Comparison of ENCODE assay signal across 19 cellular contexts in genomic region chr12:23899434-23899833, GRCh38. TPM values are rescaled to one million over a fixed set of nuclear protein-coding genes. Genes with fewer than 3 reads are reported as not detected.
DNase-seq lines count a peak whose midpoint lies in the region; ATAC-seq, FAIRE-seq and TF ChIP-seq lines count a peak whose summit lies in the region.
"Had no signal": no experiment of that assay in that cellular context is flagged by ENCODE, and none has a peak within 500 bp of the region (broad histone marks: within the 10 kb centered on the region; RNA-seq: fewer than 3 reads in every experiment).

No MANE protein-coding gene starts in this region.

- H3K27ac ChIP-seq in DND-41 (ENCODE audit: low read length) (no peak overlapping the region), astrocyte (ENCODE audit: low read depth, low read length) (no peak overlapping the region)
- H3K27ac ChIP-seq: A549 had no signal

- no peaks in the 10 kb centered on the region for H3K27me3 ChIP-seq in DND-41 (ENCODE audit: insufficient read depth, low read length, poor library complexity)
- H3K27me3 ChIP-seq in astrocyte (ENCODE audit: insufficient read depth, low read length), result no peaks in the 10 kb centered on the region

- no peak for FAIRE-seq in astrocyte (lab: Jason Lieb, UNC)
- FAIRE-seq: A549, G401.6 had no signal

- H3K36me3 Mint-ChIP-seq in astrocyte (ENCODE audit: low read depth, unreplicated experiment), result peaks cover 7% of the 10 kb centered on the region
- H3K36me3 Mint-ChIP-seq: CD4-positive, CD25-positive, alpha-beta regulatory T cell had no signal

- no peaks in the 10 kb centered on the region for H3K27me3 Mint-ChIP-seq in astrocyte (ENCODE audit: low read depth, unreplicated experiment)
- H3K27me3 Mint-ChIP-seq: CD4-positive, CD25-positive, alpha-beta regulatory T cell had no signal

- H3K36me3 ChIP-seq in DND-41 (ENCODE audit: insufficient read depth, low read length), result no peaks in the 10 kb centered on the region
- H3K36me3 ChIP-seq in astrocyte (ENCODE audit: insufficient read depth, low read length), result no peaks in the 10 kb centered on the region

- no peak for TF ChIP-seq POLR2A in NB4 (IDR thresholded peaks at IDR 0.05; ENCODE audit: extremely low read depth, insufficient read length)

- no peak overlapping the region for H3K4me3 ChIP-seq in DND-41 (ENCODE audit: low read depth in 1 of 2, low read length in 2 of 2)
- no peak overlapping the region for H3K4me3 ChIP-seq in NB4 (ENCODE audit: low read depth, low read length)
- no peak overlapping the region for H3K4me3 ChIP-seq in astrocyte (ENCODE audit: insufficient read depth, low read depth, low read length)
- no peak overlapping the region for H3K4me3 ChIP-seq in fibroblast of villous mesenchyme (ENCODE audit: low read depth, low read length)
- H3K4me3 ChIP-seq: A549 had no signal

- H3K4me2 ChIP-seq in DND-41 (ENCODE audit: insufficient read depth, low read length), result no peak overlapping the region
- H3K4me2 ChIP-seq in astrocyte (ENCODE audit: low read length), result no peak overlapping the region
- H3K4me2 ChIP-seq: A549 had no signal

- peaks cover 23% of the 10 kb centered on the region for H3K4me1 Mint-ChIP-seq in astrocyte (ENCODE audit: low read depth, unreplicated experiment)
- H3K4me1 Mint-ChIP-seq: CD4-positive, CD25-positive, alpha-beta regulatory T cell had no signal

- peak overlapping the region; percentile 59 for H3K27ac Mint-ChIP-seq in astrocyte (ENCODE audit: unreplicated experiment)
- H3K27ac Mint-ChIP-seq: CD4-positive, CD25-positive, alpha-beta regulatory T cell had no signal

- H3K79me2 ChIP-seq in DND-41 (ENCODE audit: insufficient read depth, low read length) (no peaks in the 10 kb centered on the region), astrocyte (ENCODE audit: insufficient read depth, low read length) (no peaks in the 10 kb centered on the region)

- H3K4me3 Mint-ChIP-seq in astrocyte (ENCODE audit: unreplicated experiment), result no peak overlapping the region
- H3K4me3 Mint-ChIP-seq: CD4-positive, CD25-positive, alpha-beta regulatory T cell had no signal

- H3K9me3 ChIP-seq in DND-41 (ENCODE audit: insufficient read depth, low read length, severe bottlenecking), result no peaks in the 10 kb centered on the region
- no peaks in the 10 kb centered on the region for H3K9me3 ChIP-seq in astrocyte (ENCODE audit: insufficient read depth, low read depth, low read length)
- H3K9me3 ChIP-seq: A549 had no signal

- peak; percentile 35; the same call in 1 of the 3 replicates for ATAC-seq in DND-41 (ENCODE audit: insufficient read depth, low read depth)
- no peak for ATAC-seq in GM18909 (IDR thresholded peaks at IDR 0.05; ENCODE audit: poor library complexity, unreplicated experiment)
- ATAC-seq in GM18907 (IDR thresholded peaks at IDR 0.05; ENCODE audit: unreplicated experiment), result no peak
- ATAC-seq in HG03280 (IDR thresholded peaks at IDR 0.05; ENCODE audit: unreplicated experiment), result no peak
- ATAC-seq: A549 had no signal

- peaks cover 4% of the 10 kb centered on the region for H3K9me3 Mint-ChIP-seq in astrocyte (ENCODE audit: unreplicated experiment)

- no peaks in the 10 kb centered on the region for H4K20me1 ChIP-seq in DND-41 (ENCODE audit: insufficient read depth, low read length)
- no peaks in the 10 kb centered on the region for H4K20me1 ChIP-seq in astrocyte (ENCODE audit: insufficient read depth, low read length)

- H2AFZ ChIP-seq in DND-41 (ENCODE audit: low read depth, low read length) (no peak overlapping the region), astrocyte (ENCODE audit: low read depth, low read length) (no peak overlapping the region)

- H3K4me1 ChIP-seq in DND-41 (ENCODE audit: insufficient read depth, low read length) (no peaks in the 10 kb centered on the region), astrocyte (ENCODE audit: insufficient read depth, low read length) (peaks cover 7% of the 10 kb centered on the region)
- H3K4me1 ChIP-seq: A549 had no signal

- DNase-seq in DND-41, result no peak
- peak; percentile 19 for DNase-seq in NB4 (ENCODE audit: low read depth)
- DNase-seq in astrocyte (ENCODE audit: low read depth), result no peak
- DNase-seq in fibroblast of villous mesenchyme (ENCODE audit: low read depth), result peak; percentile 41
- no peak for DNase-seq in activated T-cell treated with anti-CD3 and anti-CD28 coated beads, Interleukin-2, amount 50 U/mL, for 1 hour
- DNase-seq: Calu3; CD4-positive, CD25-positive, alpha-beta regulatory T cell; DMS79; H7; NCI-H1092 treated with DMSO at 0.1 percent for 48 hours; NCI-H1694 treated with DMSO at 0.1 percent for 48 hours; NCI-H446; NCI-H774; RPMI8226 had no signal

- H3K9ac ChIP-seq in DND-41 (ENCODE audit: low read depth, low read length) (no peak overlapping the region), astrocyte (ENCODE audit: low read length) (no peak overlapping the region)

- no peak for TF ChIP-seq CTCF in DND-41 (IDR thresholded peaks at IDR 0.05; ENCODE audit: borderline replicate concordance, extremely low read depth, low read length, poor library complexity, severe bottlenecking)
- TF ChIP-seq CTCF in NB4 (IDR thresholded peaks at IDR 0.05; ENCODE audit: low read depth, low read length), result no peak
- no peak for TF ChIP-seq CTCF in astrocyte (IDR thresholded peaks at IDR 0.05; ENCODE audit: insufficient read depth, low read depth, low read length)
- no peak for TF ChIP-seq CTCF in fibroblast of villous mesenchyme (IDR thresholded peaks at IDR 0.05; ENCODE audit: insufficient read depth, low read depth, low read length)

RNA-seq across cellular contexts. Expression of gene SOX5, which starts 50.0 kb away (rescaled TPM):
- total RNA-seq in astrocyte, result 13.7 and 14.1 TPM in 2 replicates
- total RNA-seq in fibroblast of villous mesenchyme, result 13.8 and 16.8 TPM in 2 replicates
- total RNA-seq: Calu3; CD4-positive, CD25-positive, alpha-beta regulatory T cell had no signal

Comparison
In these comparisons a context has a peak if more than half of its experiments do, and no peak if none do; other contexts are left out.
1. DNase-seq: peak in NB4 (single experiment) and fibroblast of villous mesenchyme (single experiment); none in DND-41 (single experiment), astrocyte (single experiment) and activated T-cell treated with anti-CD3 and anti-CD28 coated beads, Interleukin-2, amount 50 U/mL, for 1 hour (single experiment).